ENCODE assay signal across 9 cellular contexts in the genomic region with DNA sequence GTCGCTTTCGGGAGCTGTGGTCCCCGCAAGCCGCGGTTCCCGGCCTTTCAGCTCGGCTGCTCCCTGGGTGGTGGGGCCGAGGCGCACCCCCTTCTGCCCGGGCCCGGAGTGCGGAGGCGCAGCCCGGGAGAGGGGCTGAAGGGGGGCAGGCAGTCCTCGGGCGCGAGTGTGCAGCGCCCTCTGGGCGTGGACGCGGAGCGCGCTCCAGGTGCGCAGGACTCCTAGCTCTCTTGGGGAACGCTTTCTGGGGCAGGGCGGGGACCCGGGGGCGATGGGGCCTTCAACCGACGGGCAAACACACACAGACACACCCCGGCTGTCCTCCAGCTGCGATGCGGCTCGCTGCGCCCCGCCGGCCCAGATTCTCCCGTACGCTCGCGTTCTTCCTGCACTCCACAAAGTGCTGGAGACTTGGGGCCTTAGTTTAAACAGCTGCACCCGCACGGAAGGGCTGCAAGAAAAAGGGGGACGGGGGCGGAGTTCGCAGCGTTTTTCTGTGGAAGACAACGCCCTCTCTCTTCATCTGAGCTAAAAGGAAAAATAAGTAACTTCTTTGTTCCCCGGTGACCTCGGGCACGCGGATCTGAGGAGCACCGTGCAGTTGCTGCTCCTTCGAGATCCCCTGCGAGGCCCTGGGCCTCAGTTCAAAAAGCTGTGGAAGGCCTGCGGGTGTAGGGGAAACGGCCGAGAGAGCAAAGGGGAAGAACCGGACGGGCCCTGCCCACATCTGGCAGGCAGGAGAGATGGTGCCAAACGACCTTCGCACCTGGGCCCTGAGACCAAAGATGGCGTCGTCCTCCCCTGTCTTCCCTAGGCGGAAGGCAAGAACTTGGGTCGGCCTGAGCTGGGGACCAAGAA. TPM values are rescaled to one million over a fixed set of nuclear protein-coding genes. Genes with fewer than 3 reads are reported as not detected.
DNase-seq lines count a peak whose midpoint lies in the region; ATAC-seq and TF ChIP-seq lines count a peak whose summit lies in the region.
"Had no signal": no experiment of that assay in that cellular context is flagged by ENCODE, and none has a peak within 500 bp of the region (broad histone marks: within the 10 kb centered on the region; RNA-seq: fewer than 3 reads in every experiment).

No MANE protein-coding gene starts in this region.

- H3K4me1 Mint-ChIP-seq in T-helper 1 cell treated with Interleukin-12 subunit alpha and Interleukin-12 subunit beta and Interleukin-4 antibody, amounts not matched to agents 30 μg/mL and 1 μg/mL, for 36 hours (ENCODE audit: low read depth): peaks cover 2% of the 10 kb centered on the region
- peaks cover 19% of the 10 kb centered on the region for H3K4me1 Mint-ChIP-seq in endodermal cell

- WGBS in endodermal cell (ENCODE audit: insufficient coverage in 1 of 2, insufficient read length in 1 of 2), 2 experiments: 22 to 34% methylated on average over 25 to 66 of the region's 66 CpGs
- 10% methylated on average over 48 of the region's 66 CpGs for WGBS in suprapubic skin

- H3K27ac ChIP-seq in endodermal cell (ENCODE audit: low read depth, low read length): no peak overlapping the region
- peak overlapping the region; percentile 98 for H3K27ac ChIP-seq in suprapubic skin
- H3K27ac ChIP-seq: neutrophil had no signal

- H3K36me3 ChIP-seq in endodermal cell (ENCODE audit: control insufficient read depth, insufficient read depth, low read length) (no peaks in the 10 kb centered on the region), suprapubic skin (no peaks in the 10 kb centered on the region)
- H3K36me3 ChIP-seq: neutrophil had no signal

- no peak for TF ChIP-seq POLR2A in suprapubic skin (IDR thresholded peaks at IDR 0.05)

- H3K4me1 ChIP-seq in endodermal cell (ENCODE audit: control insufficient read depth, insufficient read depth, low read length): peaks cover 5% of the 10 kb centered on the region
- peaks cover 39% of the 10 kb centered on the region for H3K4me1 ChIP-seq in suprapubic skin

- peak overlapping the region; percentile 66 for H3K4me3 ChIP-seq in endodermal cell (ENCODE audit: low read length)
- peak overlapping the region; percentile 92 for H3K4me3 ChIP-seq in suprapubic skin

- H3K27me3 ChIP-seq in endodermal cell (ENCODE audit: control insufficient read depth, insufficient read depth, low read length, poor library complexity, severe bottlenecking): peaks cover 27% of the 10 kb centered on the region
- peaks cover 18% of the 10 kb centered on the region for H3K27me3 ChIP-seq in suprapubic skin

- H3K9me3 ChIP-seq in endodermal cell (ENCODE audit: control insufficient read depth, low read length): no peaks in the 10 kb centered on the region
- no peaks in the 10 kb centered on the region for H3K9me3 ChIP-seq in suprapubic skin
- H3K9me3 ChIP-seq: neutrophil had no signal

- H3K4me3 Mint-ChIP-seq in T-helper 1 cell treated with Interleukin-12 subunit alpha and Interleukin-12 subunit beta and Interleukin-4 antibody, amounts not matched to agents 30 μg/mL and 1 μg/mL, for 36 hours: peak overlapping the region; percentile 60
- H3K4me3 Mint-ChIP-seq in endodermal cell: peak overlapping the region; percentile 54

- H3K9me3 Mint-ChIP-seq in T-helper 1 cell treated with Interleukin-12 subunit alpha and Interleukin-12 subunit beta and Interleukin-4 antibody, amounts not matched to agents 30 μg/mL and 1 μg/mL, for 36 hours: no peaks in the 10 kb centered on the region
- no peaks in the 10 kb centered on the region for H3K9me3 Mint-ChIP-seq in endodermal cell

- no peak overlapping the region for H3K9ac ChIP-seq in endodermal cell (ENCODE audit: extremely low read depth, low read length, poor library complexity, severe bottlenecking)

- TF ChIP-seq CTCF in endodermal cell (conservative IDR thresholded peaks at IDR 0.05) (peak; percentile 71), suprapubic skin (IDR thresholded peaks at IDR 0.05) (peak in 1 of 2 donors; percentile 72)

- DNase-seq in activated CD4-positive, CD25-positive, alpha-beta regulatory T cell treated with anti-CD3 and anti-CD28 coated beads, Interleukin-2, amount 50 U/mL, for 72 hours: no peak
- DNase-seq in HCEC 1CT (peak; percentile 43), M059J (ENCODE audit: low read depth) (peak; percentile 72), endodermal cell (no peak), mesenteric fat pad (ENCODE audit: low spot score) (peak; percentile 89), suprapubic skin (ENCODE audit: low spot score in 2 of 2) (peak; percentile 79 to 83)

- peaks cover 61% of the 10 kb centered on the region for H3K27me3 Mint-ChIP-seq in T-helper 1 cell treated with Interleukin-12 subunit alpha and Interleukin-12 subunit beta and Interleukin-4 antibody, amounts not matched to agents 30 μg/mL and 1 μg/mL, for 36 hours (ENCODE audit: low read depth)
- H3K27me3 Mint-ChIP-seq in endodermal cell (ENCODE audit: insufficient read depth): peaks cover 28% of the 10 kb centered on the region

- no peak overlapping the region for H3K27ac Mint-ChIP-seq in T-helper 1 cell treated with Interleukin-12 subunit alpha and Interleukin-12 subunit beta and Interleukin-4 antibody, amounts not matched to agents 30 μg/mL and 1 μg/mL, for 36 hours
- no peak overlapping the region for H3K27ac Mint-ChIP-seq in endodermal cell

- TF ChIP-seq EP300 in suprapubic skin (IDR thresholded peaks at IDR 0.05): no peak

- H3K36me3 Mint-ChIP-seq in T-helper 1 cell treated with Interleukin-12 subunit alpha and Interleukin-12 subunit beta and Interleukin-4 antibody, amounts not matched to agents 30 μg/mL and 1 μg/mL, for 36 hours (ENCODE audit: low read depth): no peaks in the 10 kb centered on the region
- H3K36me3 Mint-ChIP-seq in endodermal cell (ENCODE audit: low read depth): no peaks in the 10 kb centered on the region

- peak; percentile 53 to 60 for ATAC-seq in activated CD4-positive, CD25-positive, alpha-beta regulatory T cell treated with anti-CD3 and anti-CD28 coated beads, Interleukin-2, amount 50 U/mL, for 24 hours

RNA-seq across cellular contexts. Expression of gene SDC1, which starts 0.6 kb away (rescaled TPM):
- total RNA-seq in M059J (2014; rRNA removed; shearing (Covaris generic)): 83.3 and 127 TPM in 2 replicates
- total RNA-seq in endodermal cell: 10 to 100 TPM; 12.7 to 19.2 TPM
- 36.9 TPM for polyA plus RNA-seq in endodermal cell (2013, experiment 1 of 2)
- polyA plus RNA-seq in endodermal cell (2013, experiment 2 of 2): 39.5 TPM
- 2.3 TPM for total RNA-seq in mesenteric fat pad
- total RNA-seq in suprapubic skin: 100 to 1,000 TPM; 258 to 892 (median 636) TPM

Comparison
In these comparisons a context has a peak if more than half of its experiments do, and no peak if none do; other contexts are left out.
1. DNase-seq: peak in HCEC 1CT (single experiment), M059J (single experiment), mesenteric fat pad (single experiment) and suprapubic skin (2 of 2); none in activated CD4-positive, CD25-positive, alpha-beta regulatory T cell treated with anti-CD3 and anti-CD28 coated beads, Interleukin-2, amount 50 U/mL, for 72 hours (single experiment) and endodermal cell (single experiment).